Comparison of ENCODE assay signal across 8 cellular contexts in the genomic region with DNA sequence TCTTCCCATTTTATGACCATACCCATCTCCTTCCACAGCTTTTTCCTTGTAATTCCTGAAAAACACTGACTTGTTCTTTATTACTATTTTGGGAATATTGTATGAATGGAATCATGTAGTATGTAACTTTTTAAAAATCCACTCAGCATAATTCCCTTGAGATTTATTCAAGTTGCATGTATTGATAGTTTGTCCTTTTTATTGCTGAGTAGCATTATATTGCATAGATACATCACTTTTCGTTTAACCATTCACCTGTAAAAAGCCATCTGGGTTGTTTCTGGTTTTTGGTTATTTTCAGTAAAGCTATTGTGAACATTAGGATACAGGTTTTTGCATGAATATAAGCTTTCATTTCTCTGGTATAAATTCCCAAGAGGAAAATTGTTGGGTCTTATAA.
"Had no signal": no experiment of that assay in that cellular context is flagged by ENCODE, and none has a peak within 500 bp of the region (broad histone marks: within the 10 kb centered on the region; RNA-seq: fewer than 3 reads in every experiment).

No MANE protein-coding gene starts in this region.

- H3K4me3 ChIP-seq: GM12878 had no signal

- DNase-seq: GDM1, GF-D8 had no signal

- FAIRE-seq: G401.6, GM12878, GM12891, GM12892, GM18507, GM19239 had no signal

- ATAC-seq: GM12878 had no signal
